In the genomic region with DNA sequence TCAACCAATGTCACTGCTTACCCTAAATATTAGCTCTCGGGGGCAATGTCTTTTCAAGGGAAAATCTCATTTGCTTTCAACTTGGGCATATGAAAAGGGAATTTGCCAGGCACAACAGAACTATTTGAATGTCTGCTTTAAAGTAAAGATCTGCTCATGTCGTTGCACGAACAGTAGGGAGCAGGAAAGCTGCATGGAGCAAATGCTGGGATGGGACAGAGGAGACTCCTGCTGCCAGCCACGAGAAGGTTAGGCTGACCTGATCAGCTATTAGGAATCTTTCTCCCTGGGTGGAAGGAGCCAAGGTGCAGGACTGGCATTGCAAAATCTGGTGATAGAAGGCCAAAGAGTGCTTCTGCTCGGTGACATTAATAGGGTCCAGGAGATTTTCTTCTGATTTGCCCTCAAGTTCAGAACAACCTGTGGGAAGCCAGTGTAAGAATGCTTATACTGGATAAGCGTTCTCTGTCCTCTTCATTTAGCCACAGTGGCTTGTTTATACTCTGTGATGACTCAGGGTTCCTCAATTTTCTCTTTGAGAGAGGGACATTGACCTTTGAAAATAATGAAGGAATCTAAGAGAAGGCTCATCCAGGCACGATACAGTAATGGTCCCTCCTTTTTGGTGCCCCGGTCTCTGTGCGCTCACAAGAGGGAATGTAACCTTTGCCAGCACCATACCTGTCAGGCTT, we compare ENCODE assay signal across 1 cellular context.
TF ChIP-seq lines count a peak whose summit lies in the region.

No MANE protein-coding gene starts in this region.

TF ChIP-seq in HCT116, 20 proteins besides CTCF, POLR2A, EP300 and RAD21 (continued from another document):
- TF ChIP-seq, protein P1, sequence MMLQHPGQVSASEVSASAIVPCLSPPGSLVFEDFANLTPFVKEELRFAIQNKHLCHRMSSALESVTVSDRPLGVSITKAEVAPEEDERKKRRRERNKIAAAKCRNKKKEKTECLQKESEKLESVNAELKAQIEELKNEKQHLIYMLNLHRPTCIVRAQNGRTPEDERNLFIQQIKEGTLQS (IDR thresholded peaks at IDR 0.05), result no peak
- TF ChIP-seq ZNF274 (IDR thresholded peaks at IDR 0.05; ENCODE audit: low read depth, low read length) (no peak), CEBPB (IDR thresholded peaks at IDR 0.05; ENCODE audit: low read depth) (no peak)
